ENCODE assay signal across 1 cellular context in the genomic region with DNA sequence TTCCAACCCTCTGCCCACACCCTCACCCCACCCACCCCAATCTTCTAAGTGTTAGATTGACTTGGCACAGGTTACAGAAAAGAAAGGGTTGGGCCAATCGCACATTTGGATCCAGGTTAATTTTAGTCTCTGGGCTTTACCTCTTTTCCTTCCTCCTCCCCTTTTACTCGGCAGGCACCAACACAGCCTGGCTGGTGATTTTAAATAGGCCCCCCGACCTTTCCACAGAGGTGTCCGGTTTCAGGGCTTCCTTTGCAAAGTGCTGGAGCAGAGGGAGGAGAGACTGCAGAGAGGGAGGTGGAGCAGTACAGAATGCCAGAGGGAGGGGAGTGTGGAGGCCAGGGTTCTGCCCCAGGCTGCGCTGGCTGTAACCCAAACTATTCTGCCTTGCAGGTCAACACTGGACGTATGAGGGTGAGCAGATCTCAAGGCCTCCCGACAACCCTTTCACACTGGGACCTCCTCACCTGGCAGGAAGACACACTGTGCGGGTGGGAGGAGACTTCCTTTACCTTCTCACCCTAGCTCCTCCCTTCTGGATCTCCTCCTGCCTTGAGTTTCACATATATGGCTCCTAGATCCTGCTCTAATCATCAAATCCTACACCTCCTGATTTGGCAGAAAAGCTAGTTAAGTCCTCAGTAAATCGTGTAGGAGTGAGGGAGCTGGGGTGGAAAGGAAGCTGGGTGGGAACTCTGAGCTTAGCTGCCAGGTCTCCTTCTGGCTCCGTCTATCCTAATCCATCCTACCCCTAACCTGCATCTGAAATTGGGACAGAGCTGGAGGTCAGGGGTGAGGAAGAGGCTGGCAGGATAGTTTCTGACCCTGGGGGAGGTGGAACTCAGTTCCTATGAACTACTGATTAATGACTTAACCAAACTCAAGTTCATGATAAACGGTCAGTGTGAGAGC.
TF ChIP-seq lines count a peak whose summit lies in the region.

No MANE protein-coding gene starts in this region.

TF ChIP-seq in liver, 16 proteins besides CTCF, POLR2A, EP300 and RAD21 (continued from another document):
- TF ChIP-seq, protein P1, sequence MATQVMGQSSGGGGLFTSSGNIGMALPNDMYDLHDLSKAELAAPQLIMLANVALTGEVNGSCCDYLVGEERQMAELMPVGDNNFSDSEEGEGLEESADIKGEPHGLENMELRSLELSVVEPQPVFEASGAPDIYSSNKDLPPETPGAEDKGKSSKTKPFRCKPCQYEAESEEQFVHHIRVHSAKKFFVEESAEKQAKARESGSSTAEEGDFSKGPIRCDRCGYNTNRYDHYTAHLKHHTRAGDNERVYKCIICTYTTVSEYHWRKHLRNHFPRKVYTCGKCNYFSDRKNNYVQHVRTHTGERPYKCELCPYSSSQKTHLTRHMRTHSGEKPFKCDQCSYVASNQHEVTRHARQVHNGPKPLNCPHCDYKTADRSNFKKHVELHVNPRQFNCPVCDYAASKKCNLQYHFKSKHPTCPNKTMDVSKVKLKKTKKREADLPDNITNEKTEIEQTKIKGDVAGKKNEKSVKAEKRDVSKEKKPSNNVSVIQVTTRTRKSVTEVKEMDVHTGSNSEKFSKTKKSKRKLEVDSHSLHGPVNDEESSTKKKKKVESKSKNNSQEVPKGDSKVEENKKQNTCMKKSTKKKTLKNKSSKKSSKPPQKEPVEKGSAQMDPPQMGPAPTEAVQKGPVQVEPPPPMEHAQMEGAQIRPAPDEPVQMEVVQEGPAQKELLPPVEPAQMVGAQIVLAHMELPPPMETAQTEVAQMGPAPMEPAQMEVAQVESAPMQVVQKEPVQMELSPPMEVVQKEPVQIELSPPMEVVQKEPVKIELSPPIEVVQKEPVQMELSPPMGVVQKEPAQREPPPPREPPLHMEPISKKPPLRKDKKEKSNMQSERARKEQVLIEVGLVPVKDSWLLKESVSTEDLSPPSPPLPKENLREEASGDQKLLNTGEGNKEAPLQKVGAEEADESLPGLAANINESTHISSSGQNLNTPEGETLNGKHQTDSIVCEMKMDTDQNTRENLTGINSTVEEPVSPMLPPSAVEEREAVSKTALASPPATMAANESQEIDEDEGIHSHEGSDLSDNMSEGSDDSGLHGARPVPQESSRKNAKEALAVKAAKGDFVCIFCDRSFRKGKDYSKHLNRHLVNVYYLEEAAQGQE (IDR thresholded peaks at IDR 0.05) = no peak
- no peak for TF ChIP-seq TAF1 (conservative IDR thresholded peaks at IDR 0.05)
- peak; percentile 58 for TF ChIP-seq SP1 (IDR thresholded peaks at IDR 0.05)
- TF ChIP-seq RXRA (IDR thresholded peaks at IDR 0.05) = peak; percentile 50 to 72
- TF ChIP-seq HNF4A (conservative IDR thresholded peaks at IDR 0.05) = peak; percentile 35 to 49
- no peak for TF ChIP-seq HNF4G (IDR thresholded peaks at IDR 0.05)
TF ChIP-seq in liver: peak in this region for 4.
